In the genomic region with DNA sequence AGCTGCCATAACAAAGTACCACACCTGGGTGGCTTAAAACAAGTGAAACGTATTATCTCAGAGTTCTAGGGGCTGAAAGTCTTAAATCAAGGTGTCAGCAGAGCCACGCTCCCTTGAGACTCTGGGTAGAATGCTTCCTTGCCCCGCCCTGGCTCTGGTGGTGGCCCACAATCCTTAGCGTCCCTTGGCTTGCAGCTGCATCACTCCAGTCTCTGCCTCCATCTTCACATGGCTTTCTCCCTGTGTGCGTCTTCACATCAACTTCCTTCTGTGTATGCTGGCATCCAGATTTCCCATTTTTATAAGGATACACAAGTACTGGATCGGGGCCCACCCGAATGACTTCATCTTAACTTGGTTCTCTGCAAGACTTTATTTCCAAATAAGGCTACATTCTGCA, we compare ENCODE assay signal across 26 cellular contexts.
"Had no signal": no experiment of that assay in that cellular context is flagged by ENCODE, and none has a peak within 500 bp of the region (broad histone marks: within the 10 kb centered on the region; RNA-seq: fewer than 3 reads in every experiment).

No MANE protein-coding gene starts in this region.

- H3K9me3 Mint-ChIP-seq: activated naive CD4-positive, alpha-beta T cell treated with anti-CD3 and anti-CD28 coated beads, Interleukin-2, amount 50 U/mL, for 72 hours; activated T-cell treated with anti-CD3 and anti-CD28 coated beads, Interleukin-2, amount 50 U/mL, for 72 hours; neural crest cell; type B pancreatic cell had no signal

- H3K9me3 ChIP-seq: heart right ventricle, left lung, lower lobe of right lung, testis, vagina had no signal

- H3K27me3 ChIP-seq: testis, vagina had no signal

- H3K36me3 ChIP-seq: heart right ventricle, left lung, lower lobe of right lung, vagina had no signal

- H3K4me1 Mint-ChIP-seq: central memory CD8-positive, alpha-beta T cell; neural crest cell had no signal

- H3K4me1 ChIP-seq: foreskin keratinocyte, heart right ventricle, left lung, lower lobe of right lung, parathyroid adenoma, testis, vagina had no signal

- ATAC-seq: activated naive CD4-positive, alpha-beta T cell treated with anti-CD3 and anti-CD28 coated beads, Interleukin-2, amount 50 U/mL, for 72 hours; activated T-cell treated with anti-CD3 and anti-CD28 coated beads, Interleukin-2, amount 50 U/mL, for 72 hours; foreskin keratinocyte; heart right ventricle; left lung; lower lobe of right lung; naive thymus-derived CD8-positive, alpha-beta T cell; right cardiac atrium; stimulated activated naive CD8-positive, alpha-beta T cell treated with anti-CD3 and anti-CD28 coated beads, Interleukin-15, Interleukin-2, amounts not matched to agents 100 U/mL and 50 U/mL, for 24 hours had no signal

- H3K9ac ChIP-seq: parathyroid adenoma had no signal

- DNase-seq: activated CD4-positive, alpha-beta T cell treated with anti-CD3 and anti-CD28 coated beads for 4 hours; activated CD4-positive, alpha-beta T cell treated with anti-CD3 and anti-CD28 coated beads, Interleukin-2, amount 50 U/mL, for 4 hours; activated naive CD4-positive, alpha-beta T cell; activated T-cell treated with anti-CD3 and anti-CD28 coated beads for 4 hours; activated T-cell treated with anti-CD3 and anti-CD28 coated beads, Interleukin-2, amount 50 U/mL, for 72 hours; dorsolateral prefrontal cortex; effector memory CD4-positive, alpha-beta T cell; erythroblast; foreskin keratinocyte; heart right ventricle; left lung; lower lobe of right lung; mesenchymal stem cell; naive thymus-derived CD8-positive, alpha-beta T cell; nucleus accumbens; right cardiac atrium; stimulated activated CD4-positive, alpha-beta T cell treated with anti-CD3 and anti-CD28 coated beads, Interleukin-4, amount 100 ng/mL, for 1 hour; stimulated activated naive CD8-positive, alpha-beta T cell treated with anti-CD3 and anti-CD28 coated beads, Interleukin-15, Interleukin-2, amounts not matched to agents 100 U/mL and 50 U/mL, for 24 hours; testis had no signal

- H3K4me3 ChIP-seq: coronary artery, dorsolateral prefrontal cortex, heart right ventricle, left lung, lower lobe of right lung, testis, vagina had no signal

- H3K27me3 Mint-ChIP-seq: type B pancreatic cell had no signal

- H3K27ac ChIP-seq: dorsolateral prefrontal cortex, foreskin keratinocyte, heart right ventricle, left lung, lower lobe of right lung, parathyroid adenoma, testis, vagina had no signal

- H3K4me3 Mint-ChIP-seq: activated T-cell treated with anti-CD3 and anti-CD28 coated beads, Interleukin-2, amount 50 U/mL, for 72 hours; central memory CD8-positive, alpha-beta T cell; naive thymus-derived CD8-positive, alpha-beta T cell; neural crest cell; type B pancreatic cell had no signal

- H3K36me3 Mint-ChIP-seq: activated naive CD4-positive, alpha-beta T cell treated with anti-CD3 and anti-CD28 coated beads, Interleukin-2, amount 50 U/mL, for 72 hours; naive thymus-derived CD8-positive, alpha-beta T cell; type B pancreatic cell had no signal

- H3K27ac Mint-ChIP-seq: activated naive CD4-positive, alpha-beta T cell treated with anti-CD3 and anti-CD28 coated beads, Interleukin-2, amount 50 U/mL, for 72 hours; activated T-cell treated with anti-CD3 and anti-CD28 coated beads, Interleukin-2, amount 50 U/mL, for 72 hours; naive thymus-derived CD8-positive, alpha-beta T cell; type B pancreatic cell had no signal
